In genomic region chr19:14347999-14348889, GRCh38 we compare ENCODE assay signal across 8 cellular contexts. TPM values are rescaled to one million over a fixed set of nuclear protein-coding genes. Genes with fewer than 3 reads are reported as not detected.
A peak's percentile ranks its signal among the peaks of the same experiment; 100 is the strongest.
DNase-seq lines count a peak whose midpoint lies in the region; ATAC-seq, FAIRE-seq and TF ChIP-seq lines count a peak whose summit lies in the region.

No MANE protein-coding gene starts in this region.

- no peak for TF ChIP-seq EP300 in ovary (IDR thresholded peaks at IDR 0.05)

- DNase-seq in GM18507 (ENCODE audit: extremely low spot score, insufficient read length, low read depth) (peak; percentile 69), PC-3 (peak; percentile 75), activated gamma-delta T cell (lab: John Stamatoyannopoulos, UW) (peak; percentile 40), frontal cortex (ENCODE audit: low spot score in 2 of 2) (peak; percentile 58 to 87), ovary (peak; percentile 31 to 75 (median 56))

- H2AFZ ChIP-seq in ACC112 (ENCODE audit: low read length, unreplicated experiment) (no peak overlapping the region), PC-3 (ENCODE audit: low read length) (peak overlapping the region; percentile 95)

- peak overlapping the region; percentile 53; the same call in 1 of the 2 replicates for H3K4me3 ChIP-seq in ACC112 (ENCODE audit: low read depth, low read length)
- peak overlapping the region; percentile 70 for H3K4me3 ChIP-seq in PC-3 (ENCODE audit: low read length)
- H3K4me3 ChIP-seq in ovary = no peak overlapping the region

- ATAC-seq in PC-3 = peak; percentile 83
- no peak for ATAC-seq in GM18858 (IDR thresholded peaks at IDR 0.05; ENCODE audit: unreplicated experiment)
- ATAC-seq in HG03354 (IDR thresholded peaks at IDR 0.05; ENCODE audit: poor library complexity, severe bottlenecking, unreplicated experiment) = no peak

- H3K9ac ChIP-seq in PC-3 (ENCODE audit: low read length) = peak overlapping the region; percentile 62

- no peaks in the 10 kb centered on the region for H3K9me3 ChIP-seq in PC-3 (ENCODE audit: low read length)
- no peaks in the 10 kb centered on the region for H3K9me3 ChIP-seq in ovary

- no peaks in the 10 kb centered on the region for H3K4me1 ChIP-seq in ACC112 (ENCODE audit: control insufficient read depth, insufficient read depth, low read length, unreplicated experiment)
- H3K4me1 ChIP-seq in PC-3 (ENCODE audit: insufficient read depth, low read length) = peaks cover 5% of the 10 kb centered on the region
- H3K4me1 ChIP-seq in ovary (ENCODE audit: insufficient read depth) = no peaks in the 10 kb centered on the region

- H3K9me2 ChIP-seq in PC-3 (replicated peaks; ENCODE audit: low read length) = no peaks in the 10 kb centered on the region

- H3K27me3 ChIP-seq in ACC112 (ENCODE audit: insufficient read depth, low read length) (no peaks in the 10 kb centered on the region), PC-3 (ENCODE audit: low read length) (no peaks in the 10 kb centered on the region), ovary (no peaks in the 10 kb centered on the region)

- 11 to 14% (median 11%) methylated on average over 34 to 36 of the region's 36 CpGs for WGBS in ovary, 3 donors

- H3K36me3 ChIP-seq in ACC112 (ENCODE audit: insufficient read depth, low read length) = no peaks in the 10 kb centered on the region
- H3K36me3 ChIP-seq in PC-3 (ENCODE audit: low read depth, low read length) = no peaks in the 10 kb centered on the region
- H3K36me3 ChIP-seq in ovary = no peaks in the 10 kb centered on the region

- CTCF ChIA-PET in PC-3 (lab: Charles Lee) = interaction anchor here (0.6 to 1.4 kb wide), 10 partner anchors 16 to 344 kb away, joined by 3 to 32 read pairs (median 4); partner anchors contain the start of gene ASF1B

- H3K79me2 ChIP-seq in ACC112 (ENCODE audit: control insufficient read depth, insufficient read depth, low read length, unreplicated experiment) (no peaks in the 10 kb centered on the region), PC-3 (ENCODE audit: low read length) (no peaks in the 10 kb centered on the region)

- FAIRE-seq in GM18507 (lab: Jason Lieb, UNC) = peak; percentile 63
- no peak for FAIRE-seq in frontal cortex (lab: Jason Lieb, UNC)

- POLR2A ChIA-PET in PC-3 (lab: Charles Lee; ENCODE audit: unreplicated experiment) = no interaction called here

- H3K27ac ChIP-seq in ACC112 (ENCODE audit: low read depth, low read length) = no peak overlapping the region
- H3K27ac ChIP-seq in PC-3 (ENCODE audit: low read length) = no peak overlapping the region
- H3K27ac ChIP-seq in ovary = no peak overlapping the region

- H3K4me2 ChIP-seq in PC-3 (ENCODE audit: low read length) = peak overlapping the region; percentile 94

- TF ChIP-seq CTCF in PC-3 (conservative IDR thresholded peaks at IDR 0.05; ENCODE audit: low read depth, low read length) (peak; percentile 98), ovary (IDR thresholded peaks at IDR 0.05) (peak in 2 of 3 donors; percentile 64 to 89)

- H3F3A ChIP-seq in PC-3 (ENCODE audit: low read length, unreplicated experiment) = no peaks in the 10 kb centered on the region

- TF ChIP-seq POLR2A in ovary (IDR thresholded peaks at IDR 0.05) = no peak

- no TSS peak for BruUV-seq in PC-3 (replicated peaks; lab: Mats Ljungman, UMichigan)

- H4K20me1 ChIP-seq in PC-3 (ENCODE audit: low read length) = no peaks in the 10 kb centered on the region

- intact Hi-C loops in PC-3 (cut with micrococcal nuclease) = loop anchor here (1.0 kb wide), 3 partner anchors 152 to 211 kb away; no protein-coding TSS in a partner anchor
- intact Hi-C loops in ovary (cut with DNase I) = loop anchor here in 3 of 4 donors (5.0 to 10.0 kb wide), 2 partner anchors 193 to 201 kb away; no protein-coding TSS in a partner anchor

RNA-seq across cellular contexts. Expression of gene ADGRE5, which starts 33.0 kb away (rescaled TPM):
- total RNA-seq in PC-3 (2014; rRNA removed) (105 and 120 TPM in 2 replicates), frontal cortex (0.82 TPM), ovary (10 to 100 TPM in 5 of 7 donors, 1 to 10 TPM in 2; 5.0 to 41.6 (median 25.6) TPM)
- 10 to 100 TPM in 1 of 2 donors, 1 to 10 TPM in 1; 8.3 to 26.3 TPM for polyA plus RNA-seq in ovary
